ENCODE assay signal across 1 cellular context in the genomic region with DNA sequence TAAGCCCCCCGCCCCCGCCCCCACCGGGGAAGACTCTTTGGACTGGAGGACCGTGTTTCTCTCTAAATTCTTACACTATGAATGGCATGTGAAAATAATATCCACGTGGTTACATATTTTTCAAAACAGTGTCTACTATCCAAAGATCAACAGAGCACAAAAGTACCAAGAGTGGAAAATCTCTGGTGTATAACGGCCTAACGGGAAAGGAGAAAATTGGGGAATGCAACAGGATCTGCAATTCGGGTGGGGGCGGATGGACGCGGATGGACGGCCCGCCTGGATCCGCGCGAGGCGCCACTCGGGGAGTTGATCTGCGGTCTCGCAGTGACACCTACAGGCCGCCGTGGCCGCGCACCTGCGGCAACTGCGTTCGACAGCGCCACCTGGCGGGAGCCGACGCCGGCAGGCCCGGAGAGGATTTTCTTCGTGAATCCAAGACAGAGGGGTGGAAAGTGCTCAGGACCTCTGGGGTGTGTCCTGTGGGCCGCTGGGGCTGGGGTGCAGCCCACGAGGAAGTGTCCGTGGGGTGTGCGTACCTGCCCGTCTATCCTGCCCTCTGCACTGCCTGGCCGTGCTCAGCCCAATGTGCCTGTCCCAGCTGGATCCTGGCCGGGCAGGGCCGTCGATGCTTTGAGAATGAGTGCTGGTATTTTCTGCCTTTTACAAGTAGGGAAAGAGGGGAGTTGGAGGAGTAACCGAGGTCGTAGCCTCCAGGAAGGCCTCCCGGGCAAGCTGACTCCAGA.
A peak's percentile ranks its signal among the peaks of the same experiment; 100 is the strongest.
TF ChIP-seq lines count a peak whose summit lies in the region.

No MANE protein-coding gene starts in this region.

TF ChIP-seq in WTC11, 78 proteins besides CTCF, POLR2A, EP300 and RAD21 (continued from another document):
- TF ChIP-seq, protein P1, sequence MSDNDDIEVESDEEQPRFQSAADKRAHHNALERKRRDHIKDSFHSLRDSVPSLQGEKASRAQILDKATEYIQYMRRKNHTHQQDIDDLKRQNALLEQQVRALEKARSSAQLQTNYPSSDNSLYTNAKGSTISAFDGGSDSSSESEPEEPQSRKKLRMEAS (CRISPR knock-in tag; IDR thresholded peaks at IDR 0.05), result no peak
- 0 out of 2 replicates have a peak, but pooled peaks have one; percentile 31 for TF ChIP-seq CBFB (CRISPR knock-in tag; IDR thresholded peaks at IDR 0.05; ENCODE audit: low read depth)
